ENCODE assay signal across 22 cellular contexts in the genomic region with DNA sequence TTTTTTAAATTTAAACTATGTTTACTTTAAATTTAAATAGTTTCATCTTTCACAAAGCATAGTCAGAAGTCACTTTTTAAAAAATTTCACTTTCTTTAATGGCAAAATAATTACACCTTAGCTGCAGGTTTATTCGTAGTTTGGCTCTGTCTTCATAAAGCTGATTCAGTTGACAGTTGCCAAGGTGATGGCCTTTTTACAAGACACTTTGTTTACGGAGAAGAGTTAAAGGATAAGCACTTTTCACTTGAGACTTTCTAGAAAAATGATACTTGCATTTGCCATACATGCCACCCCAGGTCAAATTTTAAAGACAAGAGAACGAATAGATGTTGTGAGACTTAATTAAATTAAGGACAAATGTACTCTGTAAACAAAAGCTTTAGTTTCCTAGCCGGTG.
"Had no signal": no experiment of that assay in that cellular context is flagged by ENCODE, and none has a peak within 500 bp of the region (broad histone marks: within the 10 kb centered on the region; RNA-seq: fewer than 3 reads in every experiment).

No MANE protein-coding gene starts in this region.

- H3K27me3 Mint-ChIP-seq: activated CD8-positive, alpha-beta memory T cell treated with anti-CD3 and anti-CD28 coated beads, Interleukin-2, amount 10 ng/mL, durations not matched to agents 7 days and 5 days; activated naive CD4-positive, alpha-beta T cell treated with anti-CD3 and anti-CD28 coated beads, Interleukin-2, amount 50 U/mL, for 24 hours had no signal

- H3K27ac ChIP-seq: gastrocnemius medialis, ovary, right atrium auricular region, spleen, tibial nerve had no signal

- DNase-seq: activated B cell treated with CpG ODN at 0.5 μM for 24 hours; activated CD4-positive, alpha-beta T cell treated with anti-CD3 and anti-CD28 coated beads, Interleukin-2, amount 50 U/mL, for 1 hour; activated CD8-positive, alpha-beta memory T cell treated with anti-CD3 and anti-CD28 coated beads, Interleukin-2, amount 10 ng/mL, durations not matched to agents 7 days and 5 days; activated CD8-positive, alpha-beta T cell treated with anti-CD3 and anti-CD28 coated beads, Interleukin-2, amount 10 ng/mL, durations not matched to agents 7 days and 5 days; activated T-cell treated with anti-CD3 and anti-CD28 coated beads, Interleukin-2, amount 50 U/mL, for 48 hours; anterior cingulate cortex; dermis blood vessel endothelial cell; effector CD4-positive, alpha-beta T cell; gastrocnemius medialis; glutamatergic neuron; left cardiac atrium; mammary epithelial cell; naive B cell; nephron progenitor cell; ovary; spleen; stimulated activated naive CD4-positive, alpha-beta T cell treated with Interleukin-2 at 50 U/mL for 16 hours; T-helper 2 cell had no signal

- H3K27me3 ChIP-seq: gastrocnemius medialis, ovary, right atrium auricular region, spleen, tibial nerve had no signal

- H3K4me1 ChIP-seq: gastrocnemius medialis, right atrium auricular region had no signal

- H3K4me1 Mint-ChIP-seq: activated B cell treated with CpG ODN at 0.5 μM for 24 hours; activated CD8-positive, alpha-beta memory T cell treated with anti-CD3 and anti-CD28 coated beads, Interleukin-2, amount 10 ng/mL, durations not matched to agents 7 days and 5 days had no signal

- H3K36me3 Mint-ChIP-seq: activated CD8-positive, alpha-beta memory T cell treated with anti-CD3 and anti-CD28 coated beads, Interleukin-2, amount 10 ng/mL, durations not matched to agents 7 days and 5 days had no signal

- H3K36me3 ChIP-seq: gastrocnemius medialis, ovary, right atrium auricular region, spleen, tibial nerve had no signal

- ATAC-seq: activated CD8-positive, alpha-beta memory T cell treated with anti-CD3 and anti-CD28 coated beads, Interleukin-2, amount 10 ng/mL, durations not matched to agents 7 days and 5 days; activated CD8-positive, alpha-beta T cell treated with anti-CD3 and anti-CD28 coated beads, Interleukin-2, amount 10 ng/mL, durations not matched to agents 7 days and 5 days; gastrocnemius medialis had no signal

- H3K27ac Mint-ChIP-seq: activated B cell treated with CpG ODN at 0.5 μM for 24 hours; activated CD8-positive, alpha-beta memory T cell treated with anti-CD3 and anti-CD28 coated beads, Interleukin-2, amount 10 ng/mL, durations not matched to agents 7 days and 5 days; activated CD8-positive, alpha-beta T cell treated with anti-CD3 and anti-CD28 coated beads, Interleukin-2, amount 10 ng/mL, durations not matched to agents 7 days and 5 days; activated naive CD4-positive, alpha-beta T cell treated with anti-CD3 and anti-CD28 coated beads, Interleukin-2, amount 50 U/mL, for 24 hours; activated T-helper 2 cell treated with anti-CD3 and anti-CD28 coated beads, Interferon-gamma antibody, Interleukin-2, Interleukin-4, amounts not matched to agents 10 μg/mL and 5 μg/mL and 100 μg/mL, durations not matched to agents 14 hours and 24 hours and 36 hours had no signal

- H3K4me3 Mint-ChIP-seq: activated B cell treated with CpG ODN at 0.5 μM for 24 hours; activated CD8-positive, alpha-beta memory T cell treated with anti-CD3 and anti-CD28 coated beads, Interleukin-2, amount 10 ng/mL, durations not matched to agents 7 days and 5 days; activated CD8-positive, alpha-beta T cell treated with anti-CD3 and anti-CD28 coated beads, Interleukin-2, amount 10 ng/mL, durations not matched to agents 7 days and 5 days; activated naive CD4-positive, alpha-beta T cell treated with anti-CD3 and anti-CD28 coated beads, Interleukin-2, amount 50 U/mL, for 24 hours; naive B cell; nephron progenitor cell had no signal

- H3K4me3 ChIP-seq: gastrocnemius medialis, ovary, right atrium auricular region, spleen, tibial nerve had no signal

- H3K9me3 ChIP-seq: gastrocnemius medialis, ovary, right atrium auricular region, spleen, tibial nerve had no signal
